10 cellular contexts compared by ENCODE assay signal in the genomic region with DNA sequence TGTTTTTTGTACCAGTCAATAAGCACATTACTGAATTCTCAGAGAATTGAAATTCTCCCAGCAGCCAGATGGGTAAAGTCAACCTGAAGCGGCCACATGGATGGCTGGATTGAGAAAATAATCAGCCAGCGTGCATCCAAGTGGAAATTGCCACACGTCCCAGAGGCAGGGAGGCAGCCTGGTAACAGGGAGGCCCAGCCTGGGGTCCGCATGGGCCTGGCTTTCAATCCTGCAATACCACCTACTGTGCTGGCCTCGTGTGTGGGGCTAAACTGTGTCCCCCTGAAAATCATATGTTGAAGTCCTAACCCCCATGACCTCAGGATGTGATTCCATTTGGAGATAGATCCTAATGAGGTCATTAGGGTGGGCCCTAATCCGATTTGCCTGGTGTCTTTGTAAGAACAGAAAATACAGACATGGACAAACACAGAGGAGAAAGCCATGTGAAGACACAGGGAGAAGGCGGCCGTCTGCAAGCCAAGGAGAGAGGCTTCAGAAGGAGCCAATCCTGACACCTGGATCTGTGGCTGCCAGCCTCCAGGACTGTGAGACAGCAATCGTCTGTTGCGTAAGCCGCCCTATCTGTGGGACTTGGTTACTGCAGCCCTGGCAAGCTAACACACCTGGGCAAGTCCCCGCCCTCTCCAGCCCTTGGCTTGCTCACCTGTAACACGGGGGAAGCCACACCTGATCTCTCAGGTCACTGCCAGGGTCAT.
DNase-seq lines count a peak whose midpoint lies in the region; ATAC-seq and TF ChIP-seq lines count a peak whose summit lies in the region.
"Had no signal": no experiment of that assay in that cellular context is flagged by ENCODE, and none has a peak within 500 bp of the region (broad histone marks: within the 10 kb centered on the region; RNA-seq: fewer than 3 reads in every experiment).

No MANE protein-coding gene starts in this region.

- H3K9me3 Mint-ChIP-seq in stimulated activated memory B cell treated with anti-CD40 and anti-IgM and Interleukin-4, amounts not matched to agents 10 μg/mL and 1 μg/mL and 100 μg/mL, for 72 hours, result no peaks in the 10 kb centered on the region
- H3K9me3 Mint-ChIP-seq: stimulated activated naive B cell treated with anti-CD40 and anti-IgM and Interleukin-4, amounts not matched to agents 10 μg/mL and 1 μg/mL and 100 μg/mL, for 72 hours had no signal

- no peak overlapping the region for H3K4me3 Mint-ChIP-seq in stimulated activated memory B cell treated with anti-CD40 and anti-IgM and Interleukin-4, amounts not matched to agents 10 μg/mL and 1 μg/mL and 100 μg/mL, for 72 hours
- H3K4me3 Mint-ChIP-seq: stimulated activated naive B cell treated with anti-CD40 and anti-IgM and Interleukin-4, amounts not matched to agents 10 μg/mL and 1 μg/mL and 100 μg/mL, for 72 hours had no signal

- no peak overlapping the region for H3K4me3 ChIP-seq in LNCaP clone FGC (ENCODE audit: low read depth, low read length)
- no peak overlapping the region for H3K4me3 ChIP-seq in brain microvascular endothelial cell (ENCODE audit: low read depth, low read length)
- H3K4me3 ChIP-seq in mucosa of descending colon, result no peak overlapping the region

- H3K27me3 ChIP-seq in brain microvascular endothelial cell (replicated peaks), result no peaks in the 10 kb centered on the region

- H3K36me3 Mint-ChIP-seq in stimulated activated memory B cell treated with anti-CD40 and anti-IgM and Interleukin-4, amounts not matched to agents 10 μg/mL and 1 μg/mL and 100 μg/mL, for 72 hours, result no peaks in the 10 kb centered on the region
- H3K36me3 Mint-ChIP-seq: stimulated activated naive B cell treated with anti-CD40 and anti-IgM and Interleukin-4, amounts not matched to agents 10 μg/mL and 1 μg/mL and 100 μg/mL, for 72 hours had no signal

- no peaks in the 10 kb centered on the region for H3K4me1 Mint-ChIP-seq in stimulated activated memory B cell treated with anti-CD40 and anti-IgM and Interleukin-4, amounts not matched to agents 10 μg/mL and 1 μg/mL and 100 μg/mL, for 72 hours
- H3K4me1 Mint-ChIP-seq: stimulated activated naive B cell treated with anti-CD40 and anti-IgM and Interleukin-4, amounts not matched to agents 10 μg/mL and 1 μg/mL and 100 μg/mL, for 72 hours had no signal

- ATAC-seq in mucosa of descending colon (peak; percentile 76), HG02763 (IDR thresholded peaks at IDR 0.05; ENCODE audit: unreplicated experiment) (no peak)
- ATAC-seq in stimulated activated memory B cell treated with anti-CD40 and anti-IgM and Interleukin-4, amounts not matched to agents 10 μg/mL and 1 μg/mL and 100 μg/mL, for 72 hours, result no peak

- H3K9me3 ChIP-seq in mucosa of descending colon, result no peaks in the 10 kb centered on the region

- no peaks in the 10 kb centered on the region for H3K4me1 ChIP-seq in mucosa of descending colon (ENCODE audit: low read depth)

- no peak overlapping the region for H3K27ac Mint-ChIP-seq in stimulated activated memory B cell treated with anti-CD40 and anti-IgM and Interleukin-4, amounts not matched to agents 10 μg/mL and 1 μg/mL and 100 μg/mL, for 72 hours
- H3K27ac Mint-ChIP-seq: stimulated activated naive B cell treated with anti-CD40 and anti-IgM and Interleukin-4, amounts not matched to agents 10 μg/mL and 1 μg/mL and 100 μg/mL, for 72 hours had no signal

- no peak overlapping the region for H3K27ac ChIP-seq in brain microvascular endothelial cell

- no peaks in the 10 kb centered on the region for H3K36me3 ChIP-seq in brain microvascular endothelial cell (replicated peaks)
- H3K36me3 ChIP-seq in mucosa of descending colon (ENCODE audit: low read depth), result no peaks in the 10 kb centered on the region

- in situ Hi-C loops in brain microvascular endothelial cell (cut with HindIII; ENCODE audit: low pct_ligation_motif_present, low sequenced_read_pairs), result no loop called here

- H3K27me3 Mint-ChIP-seq in stimulated activated memory B cell treated with anti-CD40 and anti-IgM and Interleukin-4, amounts not matched to agents 10 μg/mL and 1 μg/mL and 100 μg/mL, for 72 hours, result no peaks in the 10 kb centered on the region

- DNase-seq in ELF-1 (ENCODE audit: low read depth, low spot score), result peak; percentile 72
- DNase-seq in LNCaP clone FGC (ENCODE audit: low read depth), result peak; percentile 68
- no peak for DNase-seq in brain microvascular endothelial cell
- peak in 1 of 3 donors; percentile 24 for DNase-seq in mucosa of descending colon
- DNase-seq in NCI-H1048 (lab: John Stamatoyannopoulos, UW), result no peak
- DNase-seq in stimulated activated CD4-positive, alpha-beta T cell treated with anti-CD3 and anti-CD28 coated beads, Interleukin-4, amount 100 ng/mL, for 24 hours, result no peak
- DNase-seq: cortex of kidney; stimulated activated naive B cell treated with anti-CD40 and anti-IgM and Interleukin-4, amounts not matched to agents 10 μg/mL and 1 μg/mL and 100 μg/mL, for 72 hours had no signal

- TF ChIP-seq CTCF in LNCaP clone FGC (IDR thresholded peaks at IDR 0.05; ENCODE audit: control insufficient read depth, extremely low read depth, insufficient read depth) (peak; percentile 64), brain microvascular endothelial cell (IDR thresholded peaks at IDR 0.05; ENCODE audit: low read depth, low read length, missing control alignments) (peak; percentile 7), mucosa of descending colon (IDR thresholded peaks at IDR 0.05) (peak; percentile 14)

- intact Hi-C loops in mucosa of descending colon (cut with DNase I, micrococcal nuclease), result no loop called here

Comparison
In these comparisons a context has a peak if more than half of its experiments do, and no peak if none do; other contexts are left out.
1. DNase-seq: peak in ELF-1 (single experiment) and LNCaP clone FGC (single experiment); none in brain microvascular endothelial cell (single experiment), NCI-H1048 (single experiment) and stimulated activated CD4-positive, alpha-beta T cell treated with anti-CD3 and anti-CD28 coated beads, Interleukin-4, amount 100 ng/mL, for 24 hours (single experiment).
2. CTCF ChIP-seq: peak in every context shown above with its lines; median percentile 64 in LNCaP clone FGC; 14 in mucosa of descending colon; 7 in brain microvascular endothelial cell.